ENCODE assay signal across 17 cellular contexts in genomic region chr20:4787069-4787468, GRCh38. TPM values are rescaled to one million over a fixed set of nuclear protein-coding genes. Genes with fewer than 3 reads are reported as not detected.
DNase-seq lines count a peak whose midpoint lies in the region; ATAC-seq, FAIRE-seq and TF ChIP-seq lines count a peak whose summit lies in the region.
"Had no signal": no experiment of that assay in that cellular context is flagged by ENCODE, and none has a peak within 500 bp of the region (broad histone marks: within the 10 kb centered on the region; RNA-seq: fewer than 3 reads in every experiment).

No MANE protein-coding gene starts in this region.

- intact Hi-C loops in activated CD4-positive, alpha-beta T cell treated with anti-CD3 and anti-CD28 coated beads, Interleukin-2, amount 10 ng/mL, durations not matched to agents 24 days and 14 days (cut with micrococcal nuclease): no loop called here

- no peak for DNase-seq in activated CD4-positive, alpha-beta T cell treated with anti-CD3 and anti-CD28 coated beads, Interleukin-2, amount 10 ng/mL, durations not matched to agents 24 days and 14 days
- no peak for DNase-seq in activated CD4-positive, alpha-beta T cell treated with anti-CD3 and anti-CD28 coated beads, Interleukin-2, amount 50 U/mL, for 4 hours
- no peak for DNase-seq in effector memory CD8-positive, alpha-beta T cell
- DNase-seq in osteoblast (ENCODE audit: insufficient read length, low spot score, missing footprints) (peak; percentile 85), HTR-8/SVneo (ENCODE audit: insufficient read length, low spot score) (no peak)
- no peak for DNase-seq in stimulated activated CD4-positive, alpha-beta T cell treated with anti-CD3 and anti-CD28 coated beads, Interleukin-2, amount 100 ng/mL, for 48 hours
- DNase-seq: central memory CD4-positive, alpha-beta T cell; DND-41; esophagus squamous epithelium; kidney had no signal

- ATAC-seq in effector memory CD8-positive, alpha-beta T cell (replicated peaks): no peak
- no peak for ATAC-seq in GM18858 (IDR thresholded peaks at IDR 0.05; ENCODE audit: unreplicated experiment)
- ATAC-seq: A549, Panc1 had no signal

- H3K27ac ChIP-seq in osteoblast (ENCODE audit: low read depth, low read length): no peak overlapping the region
- H3K27ac ChIP-seq: A549, esophagus squamous epithelium had no signal

- no peaks in the 10 kb centered on the region for H3K27me3 Mint-ChIP-seq in activated CD4-positive, alpha-beta T cell treated with anti-CD3 and anti-CD28 coated beads, Interleukin-2, amount 10 ng/mL, durations not matched to agents 24 days and 14 days
- no peaks in the 10 kb centered on the region for H3K27me3 Mint-ChIP-seq in IgD-negative memory B cell
- H3K27me3 Mint-ChIP-seq in effector memory CD8-positive, alpha-beta T cell: no peaks in the 10 kb centered on the region

- peak overlapping the region; percentile 51 for H3K27ac Mint-ChIP-seq in activated CD4-positive, alpha-beta T cell treated with anti-CD3 and anti-CD28 coated beads, Interleukin-2, amount 10 ng/mL, durations not matched to agents 24 days and 14 days
- H3K27ac Mint-ChIP-seq in IgD-negative memory B cell: peak overlapping the region; percentile 34 to 71 (median 71)
- H3K27ac Mint-ChIP-seq in effector memory CD8-positive, alpha-beta T cell: peak overlapping the region; percentile 50 to 83

- H3K79me2 ChIP-seq in osteoblast (ENCODE audit: insufficient read depth, low read length): no peaks in the 10 kb centered on the region

- no peaks in the 10 kb centered on the region for H3K9me3 ChIP-seq in osteoblast (ENCODE audit: low read depth, low read length)
- H3K9me3 ChIP-seq: A549, esophagus squamous epithelium had no signal

- H3K4me3 Mint-ChIP-seq in activated CD4-positive, alpha-beta T cell treated with anti-CD3 and anti-CD28 coated beads, Interleukin-2, amount 10 ng/mL, durations not matched to agents 24 days and 14 days: no peak overlapping the region
- H3K4me3 Mint-ChIP-seq in IgD-negative memory B cell: no peak overlapping the region
- no peak overlapping the region for H3K4me3 Mint-ChIP-seq in effector memory CD8-positive, alpha-beta T cell
- H3K4me3 Mint-ChIP-seq: neural crest cell had no signal

- peaks cover 80% of the 10 kb centered on the region for H3K36me3 Mint-ChIP-seq in activated CD4-positive, alpha-beta T cell treated with anti-CD3 and anti-CD28 coated beads, Interleukin-2, amount 10 ng/mL, durations not matched to agents 24 days and 14 days (ENCODE audit: low read depth)
- H3K36me3 Mint-ChIP-seq in IgD-negative memory B cell: peaks cover 5% of the 10 kb centered on the region
- H3K36me3 Mint-ChIP-seq in effector memory CD8-positive, alpha-beta T cell (ENCODE audit: insufficient read depth): peaks cover 88% of the 10 kb centered on the region

- H3K4me2 ChIP-seq in osteoblast (ENCODE audit: insufficient read depth, low read length): no peak overlapping the region
- H3K4me2 ChIP-seq: A549, smooth muscle cell had no signal

- peaks cover 14% of the 10 kb centered on the region for H3K4me1 Mint-ChIP-seq in activated CD4-positive, alpha-beta T cell treated with anti-CD3 and anti-CD28 coated beads, Interleukin-2, amount 10 ng/mL, durations not matched to agents 24 days and 14 days
- H3K4me1 Mint-ChIP-seq in IgD-negative memory B cell: peaks cover 10 to 17% (median 13%) of the 10 kb centered on the region in 3 donors
- peaks cover 0 to 2% of the 10 kb centered on the region in 2 donors for H3K4me1 Mint-ChIP-seq in effector memory CD8-positive, alpha-beta T cell (ENCODE audit: low read depth in 2 of 2)
- H3K4me1 Mint-ChIP-seq: neural crest cell had no signal

- no peak overlapping the region for H2AFZ ChIP-seq in osteoblast (ENCODE audit: low read length)

- no peak for FAIRE-seq in HTR-8/SVneo (lab: Jason Lieb, UNC)
- FAIRE-seq: GM18507, kidney had no signal

- TF ChIP-seq CTCF in osteoblast (IDR thresholded peaks at IDR 0.05; ENCODE audit: extremely low read depth, low read depth, low read length): no peak

- no peak overlapping the region for H3K4me3 ChIP-seq in osteoblast (ENCODE audit: insufficient read depth, low read length)
- H3K4me3 ChIP-seq: A549, esophagus squamous epithelium, smooth muscle cell had no signal

- H4K20me1 ChIP-seq in osteoblast (ENCODE audit: insufficient read depth, low read length): no peaks in the 10 kb centered on the region

- no peaks in the 10 kb centered on the region for H3K9me3 Mint-ChIP-seq in activated CD4-positive, alpha-beta T cell treated with anti-CD3 and anti-CD28 coated beads, Interleukin-2, amount 10 ng/mL, durations not matched to agents 24 days and 14 days
- H3K9me3 Mint-ChIP-seq in IgD-negative memory B cell: no peaks in the 10 kb centered on the region
- no peaks in the 10 kb centered on the region for H3K9me3 Mint-ChIP-seq in effector memory CD8-positive, alpha-beta T cell
- H3K9me3 Mint-ChIP-seq: neural crest cell had no signal

- no peaks in the 10 kb centered on the region for H3K4me1 ChIP-seq in osteoblast (ENCODE audit: insufficient read depth, low read length)
- H3K4me1 ChIP-seq: A549, esophagus squamous epithelium had no signal

- no peaks in the 10 kb centered on the region for H3K36me3 ChIP-seq in osteoblast (ENCODE audit: insufficient read depth, low read length)

- peaks cover 35% of the 10 kb centered on the region for H3K27me3 ChIP-seq in osteoblast (ENCODE audit: insufficient read depth, low read length)
- H3K27me3 ChIP-seq: esophagus squamous epithelium had no signal

RNA-seq across cellular contexts. Expression of gene RASSF2, which starts 36.3 kb away (rescaled TPM):
- 38.1 and 38.5 TPM in 2 replicates for total RNA-seq in activated CD4-positive, alpha-beta T cell treated with anti-CD3 and anti-CD28 coated beads, Interleukin-2, amount 10 ng/mL, durations not matched to agents 24 days and 14 days
- 75.6 TPM for polyA plus RNA-seq in IgD-negative memory B cell
- total RNA-seq in osteoblast: 1.8 TPM in 2 replicates

Comparison
In these comparisons a context has a peak if more than half of its experiments do, and no peak if none do; other contexts are left out.
1. RNA of gene RASSF2, which starts 36.3 kb away (total RNA-seq): 38.1 to 38.5 TPM in activated CD4-positive, alpha-beta T cell treated with anti-CD3 and anti-CD28 coated beads, Interleukin-2, amount 10 ng/mL, durations not matched to agents 24 days and 14 days; 1.8 TPM in osteoblast; every median in the first group is over 10 times any median in the second.
2. Peak in every context shown above with its lines, with median percentiles within 50 percentile points of each other: H3K27ac Mint-ChIP-seq.